ENCODE assay signal across 11 cellular contexts in the genomic region with DNA sequence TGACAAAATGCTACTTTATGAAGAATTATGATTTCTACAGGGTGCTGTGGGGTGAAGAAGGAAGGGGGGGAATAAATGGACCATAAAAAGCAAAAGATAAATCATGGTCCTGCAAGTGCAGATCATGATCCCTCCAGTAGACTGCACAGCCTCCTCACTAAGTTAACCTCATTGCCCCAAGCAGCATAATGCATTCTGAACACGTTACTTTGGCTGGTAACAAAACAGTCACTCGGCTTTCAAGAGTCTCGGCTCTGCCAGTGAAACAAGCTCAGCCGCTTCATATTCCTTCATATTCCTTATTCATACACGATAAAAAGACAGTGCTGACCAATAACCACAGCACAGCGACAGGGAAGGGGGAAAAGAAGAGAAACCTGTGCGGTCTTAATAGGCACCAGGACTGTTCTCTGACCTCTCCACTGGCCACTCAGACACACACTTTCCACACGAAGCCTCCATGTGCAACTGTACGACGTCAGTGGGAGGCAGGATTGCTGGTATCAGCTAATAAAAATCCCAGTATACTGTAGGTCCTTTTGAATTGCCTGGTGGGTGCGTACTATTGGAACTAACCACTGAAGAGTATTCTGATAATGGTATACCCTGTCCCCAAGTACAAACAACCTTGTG.
DNase-seq lines count a peak whose midpoint lies in the region; ATAC-seq, FAIRE-seq and TF ChIP-seq lines count a peak whose summit lies in the region.
"Had no signal": no experiment of that assay in that cellular context is flagged by ENCODE, and none has a peak within 500 bp of the region (broad histone marks: within the 10 kb centered on the region; RNA-seq: fewer than 3 reads in every experiment).

No MANE protein-coding gene starts in this region.

- H3K27ac ChIP-seq in pancreas, result no peak overlapping the region

- peak overlapping the region; percentile 80 for H3K4me3 Mint-ChIP-seq in activated T-helper 1 cell treated with anti-CD3 and anti-CD28 coated beads, Interleukin-12 subunit alpha, Interleukin-12 subunit beta, Interleukin-2, Interleukin-4 antibody, amounts not matched to agents 30 ng/mL and 10 ng/mL and 1 ng/mL, durations not matched to agents 14 hours and 24 hours and 36 hours
- peak overlapping the region; percentile 85 for H3K4me3 Mint-ChIP-seq in memory B cell

- no peaks in the 10 kb centered on the region for H3K9me3 ChIP-seq in pancreas

- DNase-seq in Ammon's horn (ENCODE audit: low spot score) (peak; percentile 67), memory B cell (ENCODE audit: low spot score in 2 of 2) (no peak), GM20000 (ENCODE audit: low spot score) (no peak), pancreas (no peak), NCI-H1417 (lab: John Stamatoyannopoulos, UW) (no peak)
- DNase-seq in activated T-helper 1 cell treated with anti-CD3 and anti-CD28 coated beads, Interleukin-12 subunit alpha, Interleukin-12 subunit beta, Interleukin-2, Interleukin-4 antibody, amounts not matched to agents 30 ng/mL and 10 ng/mL and 1 ng/mL, durations not matched to agents 14 hours and 24 hours and 36 hours (ENCODE audit: low spot score), result no peak
- DNase-seq: COR-L47; NCI-H187; stimulated activated CD4-positive, alpha-beta T cell treated with anti-CD3 and anti-CD28 coated beads, Interleukin-15, amount 100 ng/mL, for 24 hours had no signal

- H3K27me3 ChIP-seq in pancreas, result no peaks in the 10 kb centered on the region

- 89 to 90% methylated on average over 11 of the region's 11 CpGs for WGBS in pancreas, 2 donors

- H3K4me3 ChIP-seq in GM08714 (ENCODE audit: low read length) (peak overlapping the region; percentile 12; the same call in 1 of the 2 replicates), pancreas (no peak overlapping the region)

- peaks cover 37% of the 10 kb centered on the region for H3K4me1 Mint-ChIP-seq in activated T-helper 1 cell treated with anti-CD3 and anti-CD28 coated beads, Interleukin-12 subunit alpha, Interleukin-12 subunit beta, Interleukin-2, Interleukin-4 antibody, amounts not matched to agents 30 ng/mL and 10 ng/mL and 1 ng/mL, durations not matched to agents 14 hours and 24 hours and 36 hours (ENCODE audit: low read depth)
- H3K4me1 Mint-ChIP-seq in memory B cell, result peaks cover 29% of the 10 kb centered on the region

- no peaks in the 10 kb centered on the region for H3K9me3 Mint-ChIP-seq in activated T-helper 1 cell treated with anti-CD3 and anti-CD28 coated beads, Interleukin-12 subunit alpha, Interleukin-12 subunit beta, Interleukin-2, Interleukin-4 antibody, amounts not matched to agents 30 ng/mL and 10 ng/mL and 1 ng/mL, durations not matched to agents 14 hours and 24 hours and 36 hours
- no peaks in the 10 kb centered on the region for H3K9me3 Mint-ChIP-seq in memory B cell

- no peak for ATAC-seq in memory B cell (ENCODE audit: low read depth)
- ATAC-seq in pancreas, result no peak
- no peak for ATAC-seq in HG03175 (IDR thresholded peaks at IDR 0.05; ENCODE audit: unreplicated experiment)

- H3K36me3 ChIP-seq in pancreas, result no peaks in the 10 kb centered on the region

- H3K27me3 Mint-ChIP-seq in activated T-helper 1 cell treated with anti-CD3 and anti-CD28 coated beads, Interleukin-12 subunit alpha, Interleukin-12 subunit beta, Interleukin-2, Interleukin-4 antibody, amounts not matched to agents 30 ng/mL and 10 ng/mL and 1 ng/mL, durations not matched to agents 14 hours and 24 hours and 36 hours (ENCODE audit: insufficient read depth), result no peaks in the 10 kb centered on the region
- H3K27me3 Mint-ChIP-seq in memory B cell, result no peaks in the 10 kb centered on the region

- peak overlapping the region; percentile 37 for H3K27ac Mint-ChIP-seq in activated T-helper 1 cell treated with anti-CD3 and anti-CD28 coated beads, Interleukin-12 subunit alpha, Interleukin-12 subunit beta, Interleukin-2, Interleukin-4 antibody, amounts not matched to agents 30 ng/mL and 10 ng/mL and 1 ng/mL, durations not matched to agents 14 hours and 24 hours and 36 hours
- H3K27ac Mint-ChIP-seq in memory B cell, result peak overlapping the region; percentile 79

- intact Hi-C loops in activated T-helper 1 cell treated with anti-CD3 and anti-CD28 coated beads, Interleukin-12 subunit alpha, Interleukin-12 subunit beta, Interleukin-2, Interleukin-4 antibody, amounts not matched to agents 30 ng/mL and 10 ng/mL and 1 ng/mL, durations not matched to agents 14 hours and 24 hours and 36 hours (cut with micrococcal nuclease), result loop anchor here (10.0 kb wide), 2 partner anchors 1654 to 1814 kb away; partner anchors contain the start of gene ZNF622
- intact Hi-C loops in pancreas (cut with DNase I), result no loop called here

- TF ChIP-seq CTCF in GM20000 (IDR thresholded peaks at IDR 0.05; ENCODE audit: extremely low read depth, missing control alignments) (no peak), pancreas (IDR thresholded peaks at IDR 0.05) (no peak)

- peaks cover 0 to 3% (median 3%) of the 10 kb centered on the region in 3 donors for H3K4me1 ChIP-seq in pancreas

- peaks cover 7% of the 10 kb centered on the region for H3K36me3 Mint-ChIP-seq in activated T-helper 1 cell treated with anti-CD3 and anti-CD28 coated beads, Interleukin-12 subunit alpha, Interleukin-12 subunit beta, Interleukin-2, Interleukin-4 antibody, amounts not matched to agents 30 ng/mL and 10 ng/mL and 1 ng/mL, durations not matched to agents 14 hours and 24 hours and 36 hours (ENCODE audit: low read depth)
- no peaks in the 10 kb centered on the region for H3K36me3 Mint-ChIP-seq in memory B cell

- no peak for FAIRE-seq in pancreas (lab: Jason Lieb, UNC)
